Comparison of ENCODE assay signal across 15 cellular contexts in genomic region chr5:31516802-31517201, GRCh38.
"Had no signal": no experiment of that assay in that cellular context is flagged by ENCODE, and none has a peak within 500 bp of the region (broad histone marks: within the 10 kb centered on the region; RNA-seq: fewer than 3 reads in every experiment).

No MANE protein-coding gene starts in this region.

- H3K4me3 ChIP-seq: cardiac muscle cell, mucosa of descending colon, thoracic aorta, upper lobe of left lung had no signal

- H3K4me1 ChIP-seq: upper lobe of left lung had no signal

- H3K27me3 ChIP-seq: cardiac muscle cell, upper lobe of left lung had no signal

- H3K9me3 Mint-ChIP-seq: activated B cell treated with CpG ODN at 0.5 μM for 24 hours; activated naive CD4-positive, alpha-beta T cell treated with anti-CD3 and anti-CD28 coated beads, Interleukin-2, amount 50 U/mL, for 24 hours; activated T-cell treated with anti-CD3 and anti-CD28 coated beads, Interleukin-2, amount 50 U/mL, for 4 hours; naive B cell; neural crest cell; stimulated activated naive B cell treated with anti-CD40 and anti-IgM and Interleukin-4, amounts not matched to agents 10 μg/mL and 1 μg/mL and 100 μg/mL, for 72 hours had no signal

- H3K27ac ChIP-seq: cardiac muscle cell, thoracic aorta, upper lobe of left lung had no signal

- DNase-seq: activated B cell treated with CpG ODN at 0.5 μM for 24 hours; activated CD4-positive, alpha-beta T cell treated with anti-CD3 and anti-CD28 coated beads for 48 hours; activated CD8-positive, alpha-beta memory T cell treated with anti-CD3 and anti-CD28 coated beads, Interleukin-2, amount 50 U/mL, for 4 hours; activated T-cell treated with anti-CD3 and anti-CD28 coated beads, Interleukin-2, amount 50 U/mL, for 4 hours; amygdala; mesenchymal stem cell; mucosa of descending colon; naive B cell; stimulated activated naive B cell treated with anti-CD40 and anti-IgM and Interleukin-4, amounts not matched to agents 10 μg/mL and 1 μg/mL and 100 μg/mL, for 72 hours; upper lobe of left lung had no signal

- ATAC-seq: activated T-cell treated with anti-CD3 and anti-CD28 coated beads, Interleukin-2, amount 50 U/mL, for 4 hours; mucosa of descending colon; stimulated activated naive B cell treated with anti-CD40 and anti-IgM and Interleukin-4, amounts not matched to agents 10 μg/mL and 1 μg/mL and 100 μg/mL, for 72 hours had no signal

- H3K4me3 Mint-ChIP-seq: activated B cell treated with CpG ODN at 0.5 μM for 24 hours; activated naive CD4-positive, alpha-beta T cell treated with anti-CD3 and anti-CD28 coated beads, Interleukin-2, amount 50 U/mL, for 24 hours; activated T-cell treated with anti-CD3 and anti-CD28 coated beads, Interleukin-2, amount 50 U/mL, for 4 hours; naive B cell; neural crest cell; stimulated activated naive B cell treated with anti-CD40 and anti-IgM and Interleukin-4, amounts not matched to agents 10 μg/mL and 1 μg/mL and 100 μg/mL, for 72 hours had no signal

- H3K9me3 ChIP-seq: mucosa of descending colon, thoracic aorta, upper lobe of left lung had no signal

- H3K27me3 Mint-ChIP-seq: activated B cell treated with CpG ODN at 0.5 μM for 24 hours; activated naive CD4-positive, alpha-beta T cell treated with anti-CD3 and anti-CD28 coated beads, Interleukin-2, amount 50 U/mL, for 24 hours; naive B cell; progenitor cell of endocrine pancreas; stimulated activated naive B cell treated with anti-CD40 and anti-IgM and Interleukin-4, amounts not matched to agents 10 μg/mL and 1 μg/mL and 100 μg/mL, for 72 hours had no signal

- H3K4me1 Mint-ChIP-seq: activated B cell treated with CpG ODN at 0.5 μM for 24 hours; neural crest cell; stimulated activated naive B cell treated with anti-CD40 and anti-IgM and Interleukin-4, amounts not matched to agents 10 μg/mL and 1 μg/mL and 100 μg/mL, for 72 hours had no signal

- H3K27ac Mint-ChIP-seq: activated B cell treated with CpG ODN at 0.5 μM for 24 hours; activated naive CD4-positive, alpha-beta T cell treated with anti-CD3 and anti-CD28 coated beads, Interleukin-2, amount 50 U/mL, for 24 hours; progenitor cell of endocrine pancreas; stimulated activated naive B cell treated with anti-CD40 and anti-IgM and Interleukin-4, amounts not matched to agents 10 μg/mL and 1 μg/mL and 100 μg/mL, for 72 hours had no signal
